ENCODE assay signal across 16 cellular contexts in genomic region chr14:99041820-99042174, GRCh38.
A peak's percentile ranks its signal among the peaks of the same experiment; 100 is the strongest.
DNase-seq lines count a peak whose midpoint lies in the region; ATAC-seq and TF ChIP-seq lines count a peak whose summit lies in the region.
"Had no signal": no experiment of that assay in that cellular context is flagged by ENCODE, and none has a peak within 500 bp of the region (broad histone marks: within the 10 kb centered on the region; RNA-seq: fewer than 3 reads in every experiment).

No MANE protein-coding gene starts in this region.

- POLR2A ChIA-PET in WTC11 (lab: Charles Lee), result no interaction called here

- TF ChIP-seq CTCF in WTC11 (IDR thresholded peaks at IDR 0.05) (no peak), mucosa of descending colon (IDR thresholded peaks at IDR 0.05) (no peak)

- intact Hi-C loops in mucosa of descending colon (cut with DNase I, micrococcal nuclease), result no loop called here

- H3K27me3 Mint-ChIP-seq in WTC11 (ENCODE audit: low read depth), result no peaks in the 10 kb centered on the region
- H3K27me3 Mint-ChIP-seq: CD4-positive, alpha-beta memory T cell had no signal

- ATAC-seq in WTC11 (peak; percentile 47), esophagus mucosa (peak; percentile 21), GM21717 (IDR thresholded peaks at IDR 0.05; ENCODE audit: unreplicated experiment) (no peak), HG03442 (IDR thresholded peaks at IDR 0.05; ENCODE audit: unreplicated experiment) (no peak), mucosa of descending colon (no peak)

- H3K36me3 ChIP-seq in mucosa of descending colon (ENCODE audit: low read depth), result no peaks in the 10 kb centered on the region
- H3K36me3 ChIP-seq: BE2C had no signal

- no peak overlapping the region for H3K4me3 ChIP-seq in mucosa of descending colon
- H3K4me3 ChIP-seq: PC-9 had no signal

- peaks cover 3% of the 10 kb centered on the region; the same call in 1 of the 2 replicates for H3K36me3 Mint-ChIP-seq in WTC11

- no peaks in the 10 kb centered on the region for H3K4me1 ChIP-seq in mucosa of descending colon (ENCODE audit: low read depth)
- H3K4me1 ChIP-seq: BE2C had no signal

- H3K4me1 Mint-ChIP-seq in WTC11, result peaks cover 4% of the 10 kb centered on the region; the same call in 1 of the 2 replicates

- no peaks in the 10 kb centered on the region for H3K9me3 ChIP-seq in mucosa of descending colon
- H3K9me3 ChIP-seq: BE2C had no signal

- peak; percentile 28 for DNase-seq in activated effector memory CD4-positive, alpha-beta T cell treated with anti-CD3 and anti-CD28 coated beads, Interleukin-2, amount 50 U/mL, for 16 hours
- no peak for DNase-seq in activated effector memory CD4-positive, alpha-beta T cell treated with Interleukin-2 at 50 U/mL for 16 hours
- DNase-seq in WTC11 (ENCODE audit: low spot score) (no peak), NCI-H1930 (lab: John Stamatoyannopoulos, UW) (no peak), mucosa of descending colon (no peak)
- DNase-seq: BE2C; CD4-positive, alpha-beta memory T cell; DMS53; H9; KG1; NCI-H187 treated with DMSO at 0.1 percent for 48 hours; NCI-H345; PC-9 had no signal

- CTCF ChIA-PET in WTC11 (lab: Charles Lee), result interaction anchor here (1.4 kb wide), 1 partner anchor 224 kb away, joined by 5 read pairs; no protein-coding TSS in a partner anchor

- no peak overlapping the region for H3K27ac Mint-ChIP-seq in WTC11

- H3K9me3 Mint-ChIP-seq in WTC11, result peaks cover 14% of the 10 kb centered on the region

- no peak overlapping the region for H3K4me3 Mint-ChIP-seq in WTC11
- H3K4me3 Mint-ChIP-seq: CD4-positive, alpha-beta memory T cell; H9 had no signal

TF ChIP-seq in WTC11, 78 proteins besides CTCF, POLR2A, EP300 and RAD21:
- TF ChIP-seq EMX1 (CRISPR knock-in tag; IDR thresholded peaks at IDR 0.05), result no peak
- no peak for TF ChIP-seq CREM (CRISPR knock-in tag; IDR thresholded peaks at IDR 0.05)
- no peak for TF ChIP-seq ZNF219 (CRISPR knock-in tag; IDR thresholded peaks at IDR 0.05; ENCODE audit: borderline replicate concordance)
- TF ChIP-seq ZNF138 (CRISPR knock-in tag; conservative IDR thresholded peaks at IDR 0.05), result no peak
- TF ChIP-seq RORB (CRISPR knock-in tag; IDR thresholded peaks at IDR 0.05), result no peak
- no peak for TF ChIP-seq CREB1 (CRISPR knock-in tag; IDR thresholded peaks at IDR 0.05)
- no peak for TF ChIP-seq ZBTB43 (CRISPR knock-in tag; IDR thresholded peaks at IDR 0.05)
- TF ChIP-seq ZBTB21 (CRISPR knock-in tag; IDR thresholded peaks at IDR 0.05; ENCODE audit: borderline replicate concordance), result no peak
- no peak for TF ChIP-seq CBFB (CRISPR knock-in tag; IDR thresholded peaks at IDR 0.05; ENCODE audit: low read depth)
- no peak for TF ChIP-seq TEAD1 (CRISPR knock-in tag; IDR thresholded peaks at IDR 0.05)

Comparison
In these comparisons a context has a peak if more than half of its experiments do, and no peak if none do; other contexts are left out.
1. ATAC-seq: peak in WTC11 (single experiment) and esophagus mucosa (single experiment); none in GM21717 (single experiment), HG03442 (single experiment) and mucosa of descending colon (single experiment).